13 cellular contexts compared by ENCODE assay signal in the genomic region with DNA sequence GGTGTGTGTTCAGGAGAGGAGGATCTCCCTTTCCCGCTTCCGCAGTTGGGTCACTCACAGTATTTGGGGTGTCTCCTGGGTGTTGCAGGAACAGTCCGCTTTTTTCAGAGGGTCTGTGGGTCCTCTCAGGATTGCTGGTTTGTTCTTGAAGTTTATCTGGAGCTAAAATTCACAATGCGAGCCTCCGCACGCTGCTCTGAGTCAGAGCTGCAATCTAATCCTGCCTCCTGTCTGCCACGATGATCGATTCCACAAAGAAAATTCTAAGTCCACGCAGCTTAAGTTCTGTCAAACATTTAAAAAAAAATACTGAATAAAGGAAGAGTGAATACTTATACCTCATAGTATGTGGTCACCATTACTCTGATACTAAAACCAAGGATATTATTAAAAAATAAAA.
"Had no signal": no experiment of that assay in that cellular context is flagged by ENCODE, and none has a peak within 500 bp of the region (broad histone marks: within the 10 kb centered on the region; RNA-seq: fewer than 3 reads in every experiment).

No MANE protein-coding gene starts in this region.

- ATAC-seq: psoas muscle; right lobe of liver; stimulated activated memory B cell treated with anti-CD40 and anti-IgM and Interleukin-4, amounts not matched to agents 10 μg/mL and 1 μg/mL and 100 μg/mL, for 72 hours had no signal

- DNase-seq: activated CD4-positive, alpha-beta T cell treated with anti-CD3 and anti-CD28 coated beads, Interleukin-2, amount 50 U/mL, for 4 hours; activated CD4-positive, CD25-positive, alpha-beta regulatory T cell treated with anti-CD3 and anti-CD28 coated beads, Interleukin-2, amount 50 U/mL, for 72 hours; activated naive CD4-positive, alpha-beta T cell; activated T-cell treated with anti-CD3 and anti-CD28 coated beads for 4 hours; aorta; dermis blood vessel endothelial cell; psoas muscle; right lobe of liver; stimulated activated CD4-positive, alpha-beta T cell treated with anti-CD3 and anti-CD28 coated beads, Interleukin-12 subunit alpha, Interleukin-12 subunit beta, amount 100 ng/mL, for 4 hours; T1000 had no signal

- H3K36me3 Mint-ChIP-seq: stimulated activated memory B cell treated with anti-CD40 and anti-IgM and Interleukin-4, amounts not matched to agents 10 μg/mL and 1 μg/mL and 100 μg/mL, for 72 hours had no signal

- H3K27ac ChIP-seq: esophagus muscularis mucosa, psoas muscle, right lobe of liver had no signal

- H3K9me3 ChIP-seq: esophagus muscularis mucosa, psoas muscle, right lobe of liver had no signal

- H3K4me3 ChIP-seq: esophagus muscularis mucosa, psoas muscle, right lobe of liver had no signal

- H3K27ac Mint-ChIP-seq: nephron; stimulated activated memory B cell treated with anti-CD40 and anti-IgM and Interleukin-4, amounts not matched to agents 10 μg/mL and 1 μg/mL and 100 μg/mL, for 72 hours had no signal

- H3K27me3 ChIP-seq: esophagus muscularis mucosa, right lobe of liver had no signal

- H3K4me1 ChIP-seq: esophagus muscularis mucosa, psoas muscle, right lobe of liver had no signal

- H3K36me3 ChIP-seq: esophagus muscularis mucosa, right lobe of liver had no signal

- H3K4me3 Mint-ChIP-seq: nephron; stimulated activated memory B cell treated with anti-CD40 and anti-IgM and Interleukin-4, amounts not matched to agents 10 μg/mL and 1 μg/mL and 100 μg/mL, for 72 hours had no signal

- H3K4me1 Mint-ChIP-seq: nephron; stimulated activated memory B cell treated with anti-CD40 and anti-IgM and Interleukin-4, amounts not matched to agents 10 μg/mL and 1 μg/mL and 100 μg/mL, for 72 hours had no signal
